Comparison of ENCODE assay signal across 8 cellular contexts in the genomic region with DNA sequence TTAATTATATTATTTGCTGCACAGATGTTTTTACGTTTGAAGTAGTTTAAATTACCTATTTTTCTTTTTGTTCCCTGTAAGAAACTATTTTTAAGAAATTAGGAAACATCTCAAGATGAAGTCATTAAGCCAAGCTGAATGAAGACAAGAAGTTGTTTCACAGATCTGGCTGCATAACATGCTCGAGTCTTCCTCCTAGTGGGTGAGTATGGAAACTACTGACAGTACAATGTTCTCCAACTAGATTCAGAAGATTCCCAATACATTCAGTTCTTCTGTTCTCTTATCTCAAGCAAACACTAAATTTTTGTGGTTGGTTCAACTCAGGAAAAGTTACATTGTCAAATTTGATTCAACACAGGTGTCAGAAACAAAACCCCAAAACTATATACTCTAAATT.
DNase-seq lines count a peak whose midpoint lies in the region; ATAC-seq and TF ChIP-seq lines count a peak whose summit lies in the region.

No MANE protein-coding gene starts in this region.

- no peaks in the 10 kb centered on the region for H4K20me1 ChIP-seq in DOHH2 (ENCODE audit: control insufficient read depth, insufficient read depth, low read depth, low read length)

- H3K4me1 ChIP-seq in DOHH2 (ENCODE audit: control insufficient read depth, low read length) (peaks cover 27% of the 10 kb centered on the region), gastrocnemius medialis (no peaks in the 10 kb centered on the region)

- H3K9me3 ChIP-seq in DOHH2 (ENCODE audit: control insufficient read depth, insufficient read depth, low read length), result no peaks in the 10 kb centered on the region
- H3K9me3 ChIP-seq in gastrocnemius medialis, result no peaks in the 10 kb centered on the region

- in situ Hi-C loops in gastrocnemius medialis (cut with MboI; ENCODE audit: low sequenced_read_pairs in 4 of 4), result no loop called here

- DNase-seq in RPMI8226, result peak; percentile 26
- peak; percentile 26 for DNase-seq in inferior parietal cortex (ENCODE audit: extremely low spot score)
- DNase-seq in activated CD4-positive, alpha-beta T cell treated with anti-CD3 and anti-CD28 coated beads, Interleukin-2, amount 50 U/mL, for 1 hour, result no peak
- no peak for DNase-seq in gastrocnemius medialis

- peak; percentile 71 for ATAC-seq in GM21786 (IDR thresholded peaks at IDR 0.05; ENCODE audit: unreplicated experiment)
- no peak for ATAC-seq in GM18520 (IDR thresholded peaks at IDR 0.05; ENCODE audit: unreplicated experiment)
- no peak for ATAC-seq in HG03280 (IDR thresholded peaks at IDR 0.05; ENCODE audit: unreplicated experiment)
- ATAC-seq in gastrocnemius medialis, result no peak

- H3K36me3 ChIP-seq in DOHH2 (ENCODE audit: control insufficient read depth, low read length) (no peaks in the 10 kb centered on the region), gastrocnemius medialis (no peaks in the 10 kb centered on the region)

- no peaks in the 10 kb centered on the region for H3K9me2 ChIP-seq in DOHH2 (replicated peaks; ENCODE audit: control insufficient read depth, low read length)

- H3K27ac ChIP-seq in DOHH2 (ENCODE audit: low read depth, low read length) (peak overlapping the region; percentile 42), gastrocnemius medialis (no peak overlapping the region)

- no peaks in the 10 kb centered on the region for H3F3A ChIP-seq in DOHH2 (ENCODE audit: control insufficient read depth, insufficient read depth)

- no peaks in the 10 kb centered on the region for H3K79me2 ChIP-seq in DOHH2 (ENCODE audit: control insufficient read depth, low read length)

- peak; percentile 53 for TF ChIP-seq CTCF in DOHH2 (IDR thresholded peaks at IDR 0.05; ENCODE audit: low read depth, low read length, poor library complexity, severe bottlenecking)
- TF ChIP-seq CTCF in gastrocnemius medialis (IDR thresholded peaks at IDR 0.05 in 4 of 5, conservative IDR thresholded peaks at IDR 0.05 in 1 of 5), result peak in 1 of 5 experiments; percentile 27

- H3K27me3 ChIP-seq in DOHH2 (ENCODE audit: control insufficient read depth, low read length) (no peaks in the 10 kb centered on the region), gastrocnemius medialis (no peaks in the 10 kb centered on the region)

- intact Hi-C loops in gastrocnemius medialis (cut with DNase I; ENCODE audit: low total_unique reads), result no loop called here

- no peak for TF ChIP-seq POLR2A in gastrocnemius medialis (IDR thresholded peaks at IDR 0.05)

- H3K4me2 ChIP-seq in DOHH2 (ENCODE audit: low read length), result peak overlapping the region; percentile 8; the same call in 1 of the 2 replicates

- H3K4me3 ChIP-seq in DOHH2 (ENCODE audit: low read length) (no peak overlapping the region), gastrocnemius medialis (no peak overlapping the region)

Comparison
In these comparisons a context has a peak if more than half of its experiments do, and no peak if none do; other contexts are left out.
1. DNase-seq: peak in RPMI8226 (single experiment) and inferior parietal cortex (single experiment); none in activated CD4-positive, alpha-beta T cell treated with anti-CD3 and anti-CD28 coated beads, Interleukin-2, amount 50 U/mL, for 1 hour (single experiment) and gastrocnemius medialis (0 of 2).